8 cellular contexts compared by ENCODE assay signal in the genomic region with DNA sequence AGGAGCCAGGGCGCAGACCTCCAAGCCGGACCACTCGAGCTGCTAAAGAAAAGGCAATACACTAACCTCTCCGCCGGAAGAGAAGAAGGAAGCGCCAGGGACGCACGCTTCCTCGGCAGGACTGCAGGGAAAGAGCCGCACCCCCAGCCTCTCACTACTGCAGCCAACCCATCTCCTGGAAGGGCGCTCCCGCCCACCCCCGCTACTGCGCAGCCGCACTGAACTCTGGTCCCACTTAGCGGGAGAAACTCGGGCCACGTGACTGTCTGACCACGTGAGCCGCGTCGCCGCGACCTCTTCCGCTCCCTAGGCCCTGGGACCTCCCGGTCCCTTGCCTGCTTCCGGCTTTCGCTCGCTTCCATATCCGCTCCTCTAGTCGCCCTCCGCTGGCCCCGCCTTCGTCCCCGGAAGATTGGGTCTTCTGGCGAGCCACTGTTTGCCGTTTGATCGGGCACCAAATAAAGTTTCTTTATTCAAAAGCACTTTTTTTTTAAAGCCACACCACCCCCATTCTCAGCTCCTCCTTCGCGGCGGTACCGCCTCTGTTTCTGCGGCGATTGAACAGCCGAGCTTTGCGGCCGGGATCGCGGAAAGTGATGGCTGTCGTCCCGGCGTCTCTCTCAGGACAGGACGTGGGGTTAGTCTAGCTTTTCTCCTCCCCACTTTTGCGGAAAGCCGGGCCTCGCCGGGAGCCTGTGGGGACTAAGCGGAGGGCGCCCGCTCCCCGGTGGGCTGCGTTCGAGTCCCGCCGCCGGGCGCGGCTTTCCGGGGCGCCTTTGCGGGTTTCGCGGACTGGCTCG. TPM values are rescaled to one million over a fixed set of nuclear protein-coding genes. Genes with fewer than 3 reads are reported as not detected.
DNase-seq lines count a peak whose midpoint lies in the region; ATAC-seq, FAIRE-seq and TF ChIP-seq lines count a peak whose summit lies in the region.

A gene with protein sequence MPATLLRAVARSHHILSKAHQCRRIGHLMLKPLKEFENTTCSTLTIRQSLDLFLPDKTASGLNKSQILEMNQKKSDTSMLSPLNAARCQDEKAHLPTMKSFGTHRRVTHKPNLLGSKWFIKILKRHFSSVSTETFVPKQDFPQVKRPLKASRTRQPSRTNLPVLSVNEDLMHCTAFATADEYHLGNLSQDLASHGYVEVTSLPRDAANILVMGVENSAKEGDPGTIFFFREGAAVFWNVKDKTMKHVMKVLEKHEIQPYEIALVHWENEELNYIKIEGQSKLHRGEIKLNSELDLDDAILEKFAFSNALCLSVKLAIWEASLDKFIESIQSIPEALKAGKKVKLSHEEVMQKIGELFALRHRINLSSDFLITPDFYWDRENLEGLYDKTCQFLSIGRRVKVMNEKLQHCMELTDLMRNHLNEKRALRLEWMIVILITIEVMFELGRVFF (minus strand): TSS at position 177 of the 800 bp plus-strand sequence. CDS start 6,315 bp downstream, outside the sequence.

- no peaks in the 10 kb centered on the region for H3K36me3 ChIP-seq in adipocyte (ENCODE audit: control insufficient read depth, insufficient read depth, low read length, severe bottlenecking)
- H3K36me3 ChIP-seq in pancreas = no peaks in the 10 kb centered on the region
- H3K36me3 ChIP-seq in tibial artery = no peaks in the 10 kb centered on the region

- H3K9ac ChIP-seq in adipocyte (ENCODE audit: low read length) = peak within 1 kb of the TSS; percentile 95

- peaks cover 16% of the 10 kb centered on the region for H3K4me1 ChIP-seq in adipocyte (ENCODE audit: control insufficient read depth, insufficient read depth, low read length)
- H3K4me1 ChIP-seq in pancreas = peaks cover 6 to 19% (median 15%) of the 10 kb centered on the region in 3 donors
- peaks cover 0 to 30% (median 20%) of the 10 kb centered on the region in 4 donors for H3K4me1 ChIP-seq in tibial artery

- peak; percentile 99 for DNase-seq in NCI-H1436 (lab: John Stamatoyannopoulos, UW)
- peak; percentile 99 for DNase-seq in T follicular helper cell (ENCODE audit: low read depth)
- peak; percentile 100 for DNase-seq in adipocyte (ENCODE audit: low read depth)
- DNase-seq in Right ventricle myocardium superior = peak; percentile 100
- peak; percentile 99 to 100 (median 100) for DNase-seq in pancreas
- peak; percentile 100 for DNase-seq in tibial artery

- peak within 1 kb of the TSS; percentile 59 for H3K4me3 ChIP-seq in GM12875 (ENCODE audit: low read depth, low read length)
- H3K4me3 ChIP-seq in adipocyte (ENCODE audit: low read length) = peak within 1 kb of the TSS; percentile 93
- peak within 1 kb of the TSS; percentile 57 to 81 (median 74) for H3K4me3 ChIP-seq in pancreas
- H3K4me3 ChIP-seq in tibial artery = peak within 1 kb of the TSS; percentile 84 to 89

- 0 to 1% methylated on average over 68 to 74 of the region's 74 CpGs for WGBS in pancreas, 2 donors

- intact Hi-C loops in Right ventricle myocardium superior (cut with DNase I) (no loop called here), pancreas (cut with DNase I) (no loop called here), tibial artery (cut with DNase I; ENCODE audit: low total_unique reads) (loop anchor here (5.0 kb wide), 1 partner anchor 405 kb away; no protein-coding TSS in a partner anchor)

- FAIRE-seq in pancreas (lab: Jason Lieb, UNC) = peak; percentile 97

- no peaks in the 10 kb centered on the region for H3K9me3 ChIP-seq in adipocyte (ENCODE audit: control insufficient read depth, low read length)
- H3K9me3 ChIP-seq in pancreas = no peaks in the 10 kb centered on the region
- no peaks in the 10 kb centered on the region for H3K9me3 ChIP-seq in tibial artery

- TF ChIP-seq CTCF in GM12875 (IDR thresholded peaks at IDR 0.05; ENCODE audit: borderline replicate concordance, insufficient read depth, low read depth, low read length) (no peak), pancreas (IDR thresholded peaks at IDR 0.05) (no peak), tibial artery (IDR thresholded peaks at IDR 0.05) (no peak)

- H3K27ac ChIP-seq in pancreas = peak within 1 kb of the TSS; percentile 59 to 95 (median 84)
- peak within 1 kb of the TSS; percentile 93 to 97 for H3K27ac ChIP-seq in tibial artery

- H3K27me3 ChIP-seq in adipocyte (replicated peaks; ENCODE audit: control insufficient read depth, insufficient read depth, low read length) = no peaks in the 10 kb centered on the region
- H3K27me3 ChIP-seq in pancreas = no peaks in the 10 kb centered on the region
- H3K27me3 ChIP-seq in tibial artery = no peaks in the 10 kb centered on the region

- ATAC-seq in HG02798 (IDR thresholded peaks at IDR 0.05; ENCODE audit: poor library complexity, unreplicated experiment) = peak; percentile 98
- peak; percentile 99 for ATAC-seq in Right ventricle myocardium superior (ENCODE audit: poor library complexity)
- ATAC-seq in pancreas = peak; percentile 96 to 99 (median 98)

RNA-seq across cellular contexts. Expression of the gene that starts here (rescaled TPM):
- total RNA-seq in Right ventricle myocardium superior (15.5 TPM), pancreas (10 to 100 TPM in 1 of 6 donors, 1 to 10 TPM in 5; 6.4 to 10.4 (median 7.1) TPM)
- 10 to 100 TPM; 12.1 to 13.5 TPM for polyA plus RNA-seq in pancreas

Comparison
In these comparisons a context has a peak if more than half of its experiments do, and no peak if none do; other contexts are left out.
1. Peak in every context shown above with its lines: DNase-seq, ATAC-seq, H3K4me3 ChIP-seq and H3K27ac ChIP-seq.